Comparison of ENCODE assay signal across 13 cellular contexts in the genomic region with DNA sequence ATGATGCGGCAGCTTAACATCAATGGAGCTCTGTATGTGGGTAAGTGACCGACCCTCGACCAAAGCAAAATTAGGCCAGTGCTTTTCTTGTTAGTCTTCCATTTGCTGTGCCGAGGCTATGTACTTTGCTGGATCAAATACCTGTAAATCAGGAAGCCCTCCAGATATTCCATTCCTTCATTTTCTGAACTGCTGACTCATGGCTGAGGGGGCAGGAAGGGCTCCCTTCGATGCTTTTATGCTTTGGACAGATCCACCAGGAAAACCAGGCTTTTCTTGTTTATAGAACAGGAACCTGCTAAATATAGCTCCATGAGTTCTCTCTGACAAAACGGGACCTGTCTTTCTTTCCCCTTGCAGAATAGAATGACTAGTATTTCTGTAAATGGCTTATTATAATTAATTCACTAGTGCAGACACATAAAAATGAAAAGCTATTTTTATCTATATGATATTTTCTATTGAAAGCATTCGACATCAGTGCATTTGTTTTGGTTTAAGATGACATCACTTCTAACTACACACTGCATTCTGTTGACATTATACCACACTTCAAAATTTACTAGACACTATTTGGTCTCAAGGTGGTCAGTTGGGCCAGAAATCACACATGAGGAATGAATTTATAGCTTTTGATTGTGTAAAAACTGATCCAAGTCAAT.
A peak's percentile ranks its signal among the peaks of the same experiment; 100 is the strongest.
DNase-seq lines count a peak whose midpoint lies in the region; ATAC-seq and TF ChIP-seq lines count a peak whose summit lies in the region.
"Had no signal": no experiment of that assay in that cellular context is flagged by ENCODE, and none has a peak within 500 bp of the region (broad histone marks: within the 10 kb centered on the region; RNA-seq: fewer than 3 reads in every experiment).

No MANE protein-coding gene starts in this region.

- no peaks in the 10 kb centered on the region for H3K9me2 ChIP-seq in hepatocyte (replicated peaks; ENCODE audit: insufficient read depth)

- peaks cover 27% of the 10 kb centered on the region for H3F3A ChIP-seq in smooth muscle cell (ENCODE audit: low read depth)

- H2AFZ ChIP-seq in hepatocyte (no peak overlapping the region), smooth muscle cell (ENCODE audit: low read depth) (no peak overlapping the region)

- peak overlapping the region; percentile 42 for H3K9ac ChIP-seq in smooth muscle cell (ENCODE audit: low read depth)

- peaks cover 51% of the 10 kb centered on the region for H3K4me1 ChIP-seq in SJSA1 (replicated peaks)
- H3K4me1 ChIP-seq in hepatocyte (ENCODE audit: insufficient read depth): peaks cover 28% of the 10 kb centered on the region
- H3K4me1 ChIP-seq in smooth muscle cell (ENCODE audit: low read depth): peaks cover 19% of the 10 kb centered on the region

- H3K4me3 ChIP-seq in SJSA1 (no peak overlapping the region), hepatocyte (no peak overlapping the region), smooth muscle cell (no peak overlapping the region)

- H3K4me2 ChIP-seq in hepatocyte (no peak overlapping the region), smooth muscle cell (peak overlapping the region; percentile 75)

- no peak for ATAC-seq in HG03565 (IDR thresholded peaks at IDR 0.05; ENCODE audit: unreplicated experiment)
- ATAC-seq: activated T-cell treated with anti-CD3 and anti-CD28 coated beads, Interleukin-2, amount 50 U/mL, for 72 hours had no signal

- H3K36me3 ChIP-seq in SJSA1: no peaks in the 10 kb centered on the region
- no peaks in the 10 kb centered on the region for H3K36me3 ChIP-seq in hepatocyte (replicated peaks; ENCODE audit: insufficient read depth, low read depth)
- H3K36me3 ChIP-seq in smooth muscle cell (ENCODE audit: low read depth): no peaks in the 10 kb centered on the region

- H3K27ac ChIP-seq in SJSA1 (peak overlapping the region; percentile 61), hepatocyte (peak overlapping the region; percentile 49), smooth muscle cell (ENCODE audit: low read depth) (peak overlapping the region; percentile 88)
- H3K27ac ChIP-seq: epithelial cell of prostate had no signal

- TF ChIP-seq CTCF in hepatocyte (IDR thresholded peaks at IDR 0.05; ENCODE audit: poor library complexity) (no peak), smooth muscle cell (IDR thresholded peaks at IDR 0.05; ENCODE audit: borderline replicate concordance, insufficient read depth, poor library complexity, severe bottlenecking) (no peak)

- DNase-seq in HCEC 1CT (peak; percentile 63), SJSA1 (ENCODE audit: low read depth in 1 of 2, low spot score in 2 of 2) (peak in 1 of 2 experiments; percentile 64), hepatocyte (ENCODE audit: low spot score) (no peak), smooth muscle cell (lab: John Stamatoyannopoulos, UW; ENCODE audit: unreplicated experiment) (no peak), AG08395 (ENCODE audit: low spot score) (no peak), MV-4-11 (lab: John Stamatoyannopoulos, UW) (no peak)
- no peak for DNase-seq in stimulated activated CD4-positive, alpha-beta T cell treated with anti-CD3 and anti-CD28 coated beads, Interleukin-12 subunit alpha, Interleukin-12 subunit beta, amount 100 ng/mL, for 4 hours
- DNase-seq: activated T-cell treated with anti-CD3 and anti-CD28 coated beads, Interleukin-2, amount 50 U/mL, for 72 hours; CD4-positive, alpha-beta T cell; NCI-H1417 treated with DMSO at 0.1 percent for 48 hours; NCI-H774 had no signal

- H3K9me3 ChIP-seq in SJSA1 (replicated peaks) (no peaks in the 10 kb centered on the region), hepatocyte (ENCODE audit: low read depth) (no peaks in the 10 kb centered on the region), smooth muscle cell (replicated peaks; ENCODE audit: low read depth) (no peaks in the 10 kb centered on the region)

- WGBS in hepatocyte (ENCODE audit: low lambda C conversion rate, missing lambda C conversion rate): 66% methylated on average over 7 of the region's 7 CpGs
- 30% methylated on average over 7 of the region's 7 CpGs for WGBS in smooth muscle cell (ENCODE audit: low lambda C conversion rate)

- H3K27me3 ChIP-seq in SJSA1 (replicated peaks) (no peaks in the 10 kb centered on the region), hepatocyte (no peaks in the 10 kb centered on the region), smooth muscle cell (ENCODE audit: low read depth) (no peaks in the 10 kb centered on the region)

- H3K79me2 ChIP-seq in hepatocyte (no peaks in the 10 kb centered on the region), smooth muscle cell (ENCODE audit: low read depth) (no peaks in the 10 kb centered on the region)

- H4K20me1 ChIP-seq in hepatocyte (ENCODE audit: insufficient read depth, poor library complexity, severe bottlenecking): no peaks in the 10 kb centered on the region
- peaks cover 6% of the 10 kb centered on the region for H4K20me1 ChIP-seq in smooth muscle cell (ENCODE audit: low read depth)
